ENCODE assay signal across 8 cellular contexts in the genomic region with DNA sequence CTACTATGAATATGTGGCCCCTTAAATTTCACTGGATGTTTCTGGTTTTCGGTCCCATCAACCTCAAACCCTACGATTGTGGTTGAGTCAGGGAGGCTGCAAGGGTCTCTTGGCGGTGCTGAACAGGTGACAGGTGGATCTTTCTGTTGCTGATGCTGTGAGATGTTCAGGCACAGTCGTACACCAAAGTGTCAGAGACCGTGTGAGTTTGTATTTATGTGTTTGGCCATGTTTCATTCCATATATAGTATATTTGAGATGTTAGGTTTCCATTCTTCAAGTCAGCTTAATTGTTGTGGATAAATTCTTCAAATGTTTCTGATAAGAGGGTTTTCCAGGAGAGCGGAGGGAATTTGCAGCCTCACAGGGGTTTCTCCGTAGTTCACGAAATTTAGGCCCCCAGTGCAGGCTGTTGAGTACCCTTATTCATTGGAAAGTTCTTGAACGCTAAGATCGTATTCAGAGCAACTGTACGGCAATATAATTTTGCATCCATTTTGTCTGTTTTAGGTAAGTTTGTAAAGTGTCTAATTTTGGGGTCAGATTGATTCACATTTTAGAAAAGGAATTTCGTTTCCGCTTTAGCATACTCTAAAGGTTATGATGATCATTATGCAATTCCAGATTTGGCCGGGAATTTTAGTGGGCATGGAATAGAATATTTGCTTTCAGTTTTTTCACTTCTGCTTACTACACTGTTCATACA. TPM values are rescaled to one million over a fixed set of nuclear protein-coding genes. Genes with fewer than 3 reads are reported as not detected.
DNase-seq lines count a peak whose midpoint lies in the region; ATAC-seq lines count a peak whose summit lies in the region.

No MANE protein-coding gene starts in this region.

- no peaks in the 10 kb centered on the region for H3K9me3 ChIP-seq in ectodermal cell (ENCODE audit: control insufficient read depth, low read length)

- peak overlapping the region; percentile 87 for H3K4me3 ChIP-seq in ectodermal cell (ENCODE audit: insufficient read depth, low read depth, low read length)

- H3K36me3 ChIP-seq in ectodermal cell (ENCODE audit: control insufficient read depth, insufficient read depth, low read length): no peaks in the 10 kb centered on the region

- no peaks in the 10 kb centered on the region for H3K9me3 Mint-ChIP-seq in activated T-cell treated with anti-CD3 and anti-CD28 coated beads, Interleukin-2, amount 50 U/mL, for 72 hours
- H3K9me3 Mint-ChIP-seq in naive B cell: no peaks in the 10 kb centered on the region

- DNase-seq in activated T-cell treated with anti-CD3 and anti-CD28 coated beads, Interleukin-2, amount 50 U/mL, for 72 hours: no peak
- DNase-seq in activated T-cell treated with anti-CD3 and anti-CD28 coated beads for 4 hours (no peak), RPMI8226 (peak; percentile 28), naive B cell (peak; percentile 23), GF-D8 (lab: John Stamatoyannopoulos, UW) (no peak)

- peak overlapping the region; percentile 93 to 94 for H3K4me3 Mint-ChIP-seq in activated T-cell treated with anti-CD3 and anti-CD28 coated beads, Interleukin-2, amount 50 U/mL, for 72 hours
- H3K4me3 Mint-ChIP-seq in naive B cell: peak overlapping the region; percentile 87 to 97 (median 92)

- peaks cover 48% of the 10 kb centered on the region for H3K4me1 Mint-ChIP-seq in activated T-cell treated with anti-CD3 and anti-CD28 coated beads, Interleukin-2, amount 50 U/mL, for 72 hours (ENCODE audit: low read depth)
- H3K4me1 Mint-ChIP-seq in naive B cell: peaks cover 28 to 37% (median 32%) of the 10 kb centered on the region in 3 donors

- H3K27ac Mint-ChIP-seq in activated T-cell treated with anti-CD3 and anti-CD28 coated beads, Interleukin-2, amount 50 U/mL, for 72 hours: peak overlapping the region; percentile 100
- peak overlapping the region; percentile 72 to 95 (median 93) for H3K27ac Mint-ChIP-seq in naive B cell

- H3K27ac ChIP-seq in ectodermal cell (ENCODE audit: insufficient read depth, low read depth, low read length, poor library complexity, severe bottlenecking): no peak overlapping the region

- no peaks in the 10 kb centered on the region for H3K27me3 ChIP-seq in ectodermal cell (ENCODE audit: control insufficient read depth, insufficient read depth, low read length, poor library complexity, severe bottlenecking)

- WGBS in ectodermal cell, 2 experiments: 12 to 16% methylated on average over 14 of the region's 14 CpGs

- H3K27me3 Mint-ChIP-seq in activated T-cell treated with anti-CD3 and anti-CD28 coated beads, Interleukin-2, amount 50 U/mL, for 72 hours (ENCODE audit: low read depth): no peaks in the 10 kb centered on the region
- H3K27me3 Mint-ChIP-seq in naive B cell: peaks cover 0 to 2% (median 0%) of the 10 kb centered on the region in 3 donors

- ATAC-seq in activated T-cell treated with anti-CD3 and anti-CD28 coated beads, Interleukin-2, amount 50 U/mL, for 72 hours (replicated peaks in 1 of 2): peak; percentile 41 to 57
- ATAC-seq in HG02623 (IDR thresholded peaks at IDR 0.05; ENCODE audit: unreplicated experiment): peak; percentile 10
- ATAC-seq in naive B cell (ENCODE audit: low read depth in 2 of 2): no peak
- ATAC-seq in GM18498 (IDR thresholded peaks at IDR 0.05; ENCODE audit: unreplicated experiment): no peak

- peaks cover 10 to 11% of the 10 kb centered on the region in 2 donors for H3K36me3 Mint-ChIP-seq in activated T-cell treated with anti-CD3 and anti-CD28 coated beads, Interleukin-2, amount 50 U/mL, for 72 hours (ENCODE audit: insufficient read depth in 2 of 2)
- no peaks in the 10 kb centered on the region for H3K36me3 Mint-ChIP-seq in naive B cell

- peaks cover 5% of the 10 kb centered on the region for H3K4me1 ChIP-seq in ectodermal cell (ENCODE audit: control insufficient read depth, insufficient read depth, low read length)

RNA-seq across cellular contexts. Expression of a gene that starts 1.2 kb away (rescaled TPM):
- total RNA-seq in activated T-cell treated with anti-CD3 and anti-CD28 coated beads, Interleukin-2, amount 50 U/mL, for 72 hours: 100 to 1,000 TPM; 118 to 125 TPM
- polyA plus RNA-seq in ectodermal cell (2013, experiment 1 of 4): 70.7 TPM
- 75.9 TPM for polyA plus RNA-seq in ectodermal cell (2013, experiment 2 of 4)
- polyA plus RNA-seq in ectodermal cell (2013, experiment 3 of 4): 65.4 TPM
- polyA plus RNA-seq in ectodermal cell (2013, experiment 4 of 4): 73.6 TPM
- 10 to 100 TPM in 3 of 6 donors, 1 to 10 TPM in 3; 7.7 to 13.5 (median 10.1) TPM for polyA plus RNA-seq in naive B cell (ENCODE audit: low read depth in 6 of 6)

Comparison
In these comparisons a context has a peak if more than half of its experiments do, and no peak if none do; other contexts are left out.
1. ATAC-seq: peak in activated T-cell treated with anti-CD3 and anti-CD28 coated beads, Interleukin-2, amount 50 U/mL, for 72 hours (2 of 2) and HG02623 (single experiment); none in naive B cell (0 of 2) and GM18498 (single experiment).
2. DNase-seq: peak in RPMI8226 (single experiment) and naive B cell (single experiment); none in activated T-cell treated with anti-CD3 and anti-CD28 coated beads, Interleukin-2, amount 50 U/mL, for 72 hours (0 of 2), activated T-cell treated with anti-CD3 and anti-CD28 coated beads for 4 hours (single experiment) and GF-D8 (single experiment).